8 cellular contexts compared by ENCODE assay signal in genomic region chr1:161200421-161200991, GRCh38. TPM values are rescaled to one million over a fixed set of nuclear protein-coding genes. Genes with fewer than 3 reads are reported as not detected.
DNase-seq lines count a peak whose midpoint lies in the region; ATAC-seq and TF ChIP-seq lines count a peak whose summit lies in the region.

No MANE protein-coding gene starts in this region.

- peaks cover 62% of the 10 kb centered on the region for H3K4me1 Mint-ChIP-seq in stimulated activated effector memory CD8-positive, alpha-beta T cell treated with anti-CD3 and anti-CD28 coated beads, Interleukin-12 subunit alpha, Interleukin-12 subunit beta, amount 100 ng/mL, for 72 hours

- TF ChIP-seq CTCF in ascending aorta (IDR thresholded peaks at IDR 0.05) (no peak), liver (IDR thresholded peaks at IDR 0.05; ENCODE audit: low read depth, low read length, missing input control) (no peak)

- H3K9ac ChIP-seq in liver (ENCODE audit: low read depth in 1 of 2, low read length in 2 of 2) = no peak overlapping the region

- H3K4me3 ChIP-seq in ascending aorta (no peak overlapping the region), liver (ENCODE audit: low read depth in 1 of 3, low read length in 3 of 3) (no peak overlapping the region)

- intact Hi-C loops in ascending aorta (cut with DNase I) = loop anchor here (5.0 to 10.0 kb wide), 3 partner anchors 156 to 544 kb away; partner anchors contain the start of genes DUSP12 and USF1

- peaks cover 8 to 32% of the 10 kb centered on the region in 2 donors for H3K4me1 ChIP-seq in ascending aorta
- peaks cover 8 to 24% (median 18%) of the 10 kb centered on the region in 4 donors for H3K4me1 ChIP-seq in liver (ENCODE audit: control insufficient read depth in 4 of 4, insufficient read depth in 4 of 4, low read length in 3 of 4)

- H3K36me3 ChIP-seq in ascending aorta (no peaks in the 10 kb centered on the region), liver (ENCODE audit: control insufficient read depth in 4 of 4, insufficient read depth in 3 of 4, low read depth in 1 of 4, low read length in 3 of 4) (peaks cover 0 to 14% (median 3%) of the 10 kb centered on the region in 4 donors)

- H3K9me3 ChIP-seq in ascending aorta = no peaks in the 10 kb centered on the region
- no peaks in the 10 kb centered on the region for H3K9me3 ChIP-seq in liver (ENCODE audit: control insufficient read depth in 4 of 4, low read length in 3 of 4)

- TF ChIP-seq RAD21 in liver (IDR thresholded peaks at IDR 0.05) = no peak

- ATAC-seq in stimulated activated effector memory CD8-positive, alpha-beta T cell treated with anti-CD3 and anti-CD28 coated beads, Interleukin-12 subunit alpha, Interleukin-12 subunit beta, amount 100 ng/mL, for 72 hours = no peak
- ATAC-seq in GM18873 (IDR thresholded peaks at IDR 0.05; ENCODE audit: low FRiP score, unreplicated experiment) = no peak
- ATAC-seq in GM21619 (IDR thresholded peaks at IDR 0.05; ENCODE audit: unreplicated experiment) = no peak

- DNase-seq in KG1 (lab: John Stamatoyannopoulos, UW) (peak; percentile 23), ascending aorta (ENCODE audit: low spot score in 2 of 2) (no peak), SHP77 (lab: John Stamatoyannopoulos, UW) (no peak)
- peak in 1 of 2 donors; percentile 66 for DNase-seq in stimulated activated effector memory CD8-positive, alpha-beta T cell treated with anti-CD3 and anti-CD28 coated beads, Interleukin-12 subunit alpha, Interleukin-12 subunit beta, amount 100 ng/mL, for 72 hours (ENCODE audit: low spot score in 2 of 2)
- DNase-seq in activated effector memory CD4-positive, alpha-beta T cell treated with Interleukin-2 at 50 U/mL for 16 hours = no peak

- H3K9me3 Mint-ChIP-seq in stimulated activated effector memory CD8-positive, alpha-beta T cell treated with anti-CD3 and anti-CD28 coated beads, Interleukin-12 subunit alpha, Interleukin-12 subunit beta, amount 100 ng/mL, for 72 hours = no peaks in the 10 kb centered on the region

- H3K27me3 ChIP-seq in ascending aorta = no peaks in the 10 kb centered on the region
- no peaks in the 10 kb centered on the region for H3K27me3 ChIP-seq in liver (ENCODE audit: control insufficient read depth in 4 of 4, insufficient read depth in 4 of 4, low read length in 3 of 4)

- peaks cover 26% of the 10 kb centered on the region for H3K36me3 Mint-ChIP-seq in stimulated activated effector memory CD8-positive, alpha-beta T cell treated with anti-CD3 and anti-CD28 coated beads, Interleukin-12 subunit alpha, Interleukin-12 subunit beta, amount 100 ng/mL, for 72 hours

- H3K27ac ChIP-seq in ascending aorta (peak overlapping the region; percentile 92 to 97), liver (ENCODE audit: low read depth in 1 of 2, low read length in 2 of 2) (peak overlapping the region; percentile 83 to 95)

- peak overlapping the region; percentile 85 for H3K4me3 Mint-ChIP-seq in stimulated activated effector memory CD8-positive, alpha-beta T cell treated with anti-CD3 and anti-CD28 coated beads, Interleukin-12 subunit alpha, Interleukin-12 subunit beta, amount 100 ng/mL, for 72 hours

- 76% methylated on average over 5 of the region's 5 CpGs for WGBS in liver

- H3K27ac Mint-ChIP-seq in stimulated activated effector memory CD8-positive, alpha-beta T cell treated with anti-CD3 and anti-CD28 coated beads, Interleukin-12 subunit alpha, Interleukin-12 subunit beta, amount 100 ng/mL, for 72 hours = peak overlapping the region; percentile 95

TF ChIP-seq in liver, 16 proteins besides CTCF, POLR2A, EP300 and RAD21:
- TF ChIP-seq HNF4G (IDR thresholded peaks at IDR 0.05) (no peak), NR2F2 (IDR thresholded peaks at IDR 0.05) (peak; percentile 83)
TF ChIP-seq in liver: peak in this region for 1.

RNA-seq across cellular contexts. Expression of gene ADAMTS4, which starts 1.7 kb away (rescaled TPM):
- 109 TPM for total RNA-seq in ascending aorta
- total RNA-seq in liver = 1 to 10 TPM in 1 of 2 donors, under 1 TPM in 1; 0.28 to 2.2 TPM
- under 1 TPM; 0.21 to 0.48 TPM for polyA plus RNA-seq in liver

RNA-seq across cellular contexts. Expression of gene NDUFS2, which starts 1.7 kb away (rescaled TPM):
- total RNA-seq in ascending aorta (107 TPM), liver (100 to 1,000 TPM; 105 to 167 TPM)
- 100 to 1,000 TPM in 1 of 2 donors, 10 to 100 TPM in 1; 93.3 to 135 TPM for polyA plus RNA-seq in liver

RNA-seq across cellular contexts. Expression of gene FCER1G, which starts 14.6 kb away (rescaled TPM):
- 69.9 TPM for total RNA-seq in ascending aorta
- total RNA-seq in liver = 10 to 100 TPM; 25.4 to 32.6 TPM
- 10 to 100 TPM; 46.1 to 77.1 TPM for polyA plus RNA-seq in liver

RNA-seq across cellular contexts. Expression of gene APOA2, which starts 22.9 kb away (rescaled TPM):
- total RNA-seq in ascending aorta = 161 TPM
- 1,000 to 10,000 TPM; 5,041 to 8,644 TPM for total RNA-seq in liver
- polyA plus RNA-seq in liver = over 10,000 TPM; 12,638 to 30,612 TPM

RNA-seq across cellular contexts. Expression of gene B4GALT3, which starts 23.2 kb away (rescaled TPM):
- 26.9 TPM for total RNA-seq in ascending aorta
- total RNA-seq in liver = 10 to 100 TPM; 13.1 to 23.8 TPM
- polyA plus RNA-seq in liver = 10 to 100 TPM; 14.0 to 15.4 TPM

Comparison
In these comparisons a context has a peak if more than half of its experiments do, and no peak if none do; other contexts are left out.
1. RNA of gene ADAMTS4, which starts 1.7 kb away (total RNA-seq): 109 TPM in ascending aorta (single experiment); 0.28 to 2.2 TPM in liver; every median in the first group is over 10 times any median in the second.